9 cellular contexts compared by ENCODE assay signal in the genomic region with DNA sequence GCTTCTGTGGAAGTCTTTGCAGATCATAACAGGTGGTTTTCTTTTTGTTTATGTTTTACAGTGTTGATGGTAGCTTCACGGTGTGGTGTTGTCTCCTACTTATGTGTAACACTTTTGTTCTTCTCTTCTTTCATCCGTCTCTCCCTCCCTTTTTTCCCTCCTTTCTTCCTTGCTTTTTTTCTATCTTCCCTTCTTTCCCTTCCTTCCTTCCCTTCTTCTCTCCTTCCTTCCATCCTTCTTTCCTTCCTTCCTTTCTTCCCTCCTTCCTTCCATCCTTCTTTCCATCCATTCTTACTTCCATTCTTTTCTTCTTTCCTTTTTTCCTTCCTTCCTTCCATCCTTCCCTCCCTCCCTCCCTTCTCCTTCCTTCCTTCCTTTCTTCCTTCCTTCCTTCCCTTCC. TPM values are rescaled to one million over a fixed set of nuclear protein-coding genes. Genes with fewer than 3 reads are reported as not detected.
"Had no signal": no experiment of that assay in that cellular context is flagged by ENCODE, and none has a peak within 500 bp of the region (broad histone marks: within the 10 kb centered on the region; RNA-seq: fewer than 3 reads in every experiment).

No MANE protein-coding gene starts in this region.

- ATAC-seq: GM12878 had no signal

- H3K4me3 ChIP-seq: GM12878 had no signal

- FAIRE-seq: G401.6, GM12878, GM12891, GM12892, GM18507, GM19239 had no signal

- DNase-seq: GDM1, GF-D8 had no signal

RNA-seq across cellular contexts. Expression of a gene that starts 31.4 kb away (rescaled TPM):
- total RNA-seq: G401, GM12878 had no signal
